1 cellular context compared by ENCODE assay signal in the genomic region with DNA sequence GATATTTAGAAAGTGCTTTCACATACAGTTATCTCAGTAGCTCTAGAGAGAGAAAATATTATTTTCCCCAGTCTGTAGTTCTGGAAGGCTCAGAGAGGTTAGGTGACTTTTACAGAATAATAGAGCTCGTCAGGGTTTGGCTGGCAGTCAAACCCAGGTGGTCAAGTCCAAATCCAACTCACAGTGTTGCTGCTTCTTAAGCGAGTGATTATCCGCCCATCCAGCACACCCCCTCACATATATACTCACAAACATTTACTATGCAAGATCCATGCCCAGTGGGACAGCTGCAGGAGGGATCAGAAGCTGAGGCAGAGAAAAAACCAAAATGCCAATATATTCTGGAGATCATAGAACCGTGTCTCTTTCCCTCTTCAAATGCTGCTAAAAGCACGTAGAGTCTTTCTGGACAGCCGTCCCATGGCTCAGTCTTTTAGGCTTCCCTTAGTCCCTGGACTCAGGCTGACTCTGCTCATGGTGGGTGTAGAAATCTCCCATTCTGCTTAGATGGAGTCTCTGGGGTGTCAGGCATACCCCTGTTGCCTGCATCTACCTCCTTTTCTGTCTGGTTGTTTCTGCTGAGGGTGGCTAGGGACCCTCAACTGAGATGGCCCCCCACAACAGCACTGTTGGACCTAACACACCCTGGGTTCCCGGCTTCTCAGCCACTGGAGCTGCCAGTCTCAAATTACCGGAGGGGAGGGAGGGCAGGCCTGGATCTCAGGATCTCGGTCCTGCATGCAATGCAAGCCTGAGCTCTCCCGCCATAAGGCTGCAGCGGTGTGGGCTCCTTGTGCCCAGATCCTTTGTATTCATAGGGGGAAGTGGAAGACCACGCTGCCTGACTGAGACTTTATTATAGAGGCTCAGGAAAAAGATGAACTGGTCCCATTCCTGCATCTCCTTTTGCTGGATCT.
TF ChIP-seq lines count a peak whose summit lies in the region.

A gene with protein sequence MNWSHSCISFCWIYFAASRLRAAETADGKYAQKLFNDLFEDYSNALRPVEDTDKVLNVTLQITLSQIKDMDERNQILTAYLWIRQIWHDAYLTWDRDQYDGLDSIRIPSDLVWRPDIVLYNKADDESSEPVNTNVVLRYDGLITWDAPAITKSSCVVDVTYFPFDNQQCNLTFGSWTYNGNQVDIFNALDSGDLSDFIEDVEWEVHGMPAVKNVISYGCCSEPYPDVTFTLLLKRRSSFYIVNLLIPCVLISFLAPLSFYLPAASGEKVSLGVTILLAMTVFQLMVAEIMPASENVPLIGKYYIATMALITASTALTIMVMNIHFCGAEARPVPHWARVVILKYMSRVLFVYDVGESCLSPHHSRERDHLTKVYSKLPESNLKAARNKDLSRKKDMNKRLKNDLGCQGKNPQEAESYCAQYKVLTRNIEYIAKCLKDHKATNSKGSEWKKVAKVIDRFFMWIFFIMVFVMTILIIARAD (plus strand): TSS at position 743 of the 917 bp plus-strand sequence. CDS start 135 bp downstream, at position 878.

TF ChIP-seq in GM23338, 12 proteins besides CTCF, POLR2A, EP300 and RAD21:
- TF ChIP-seq, protein P1, sequence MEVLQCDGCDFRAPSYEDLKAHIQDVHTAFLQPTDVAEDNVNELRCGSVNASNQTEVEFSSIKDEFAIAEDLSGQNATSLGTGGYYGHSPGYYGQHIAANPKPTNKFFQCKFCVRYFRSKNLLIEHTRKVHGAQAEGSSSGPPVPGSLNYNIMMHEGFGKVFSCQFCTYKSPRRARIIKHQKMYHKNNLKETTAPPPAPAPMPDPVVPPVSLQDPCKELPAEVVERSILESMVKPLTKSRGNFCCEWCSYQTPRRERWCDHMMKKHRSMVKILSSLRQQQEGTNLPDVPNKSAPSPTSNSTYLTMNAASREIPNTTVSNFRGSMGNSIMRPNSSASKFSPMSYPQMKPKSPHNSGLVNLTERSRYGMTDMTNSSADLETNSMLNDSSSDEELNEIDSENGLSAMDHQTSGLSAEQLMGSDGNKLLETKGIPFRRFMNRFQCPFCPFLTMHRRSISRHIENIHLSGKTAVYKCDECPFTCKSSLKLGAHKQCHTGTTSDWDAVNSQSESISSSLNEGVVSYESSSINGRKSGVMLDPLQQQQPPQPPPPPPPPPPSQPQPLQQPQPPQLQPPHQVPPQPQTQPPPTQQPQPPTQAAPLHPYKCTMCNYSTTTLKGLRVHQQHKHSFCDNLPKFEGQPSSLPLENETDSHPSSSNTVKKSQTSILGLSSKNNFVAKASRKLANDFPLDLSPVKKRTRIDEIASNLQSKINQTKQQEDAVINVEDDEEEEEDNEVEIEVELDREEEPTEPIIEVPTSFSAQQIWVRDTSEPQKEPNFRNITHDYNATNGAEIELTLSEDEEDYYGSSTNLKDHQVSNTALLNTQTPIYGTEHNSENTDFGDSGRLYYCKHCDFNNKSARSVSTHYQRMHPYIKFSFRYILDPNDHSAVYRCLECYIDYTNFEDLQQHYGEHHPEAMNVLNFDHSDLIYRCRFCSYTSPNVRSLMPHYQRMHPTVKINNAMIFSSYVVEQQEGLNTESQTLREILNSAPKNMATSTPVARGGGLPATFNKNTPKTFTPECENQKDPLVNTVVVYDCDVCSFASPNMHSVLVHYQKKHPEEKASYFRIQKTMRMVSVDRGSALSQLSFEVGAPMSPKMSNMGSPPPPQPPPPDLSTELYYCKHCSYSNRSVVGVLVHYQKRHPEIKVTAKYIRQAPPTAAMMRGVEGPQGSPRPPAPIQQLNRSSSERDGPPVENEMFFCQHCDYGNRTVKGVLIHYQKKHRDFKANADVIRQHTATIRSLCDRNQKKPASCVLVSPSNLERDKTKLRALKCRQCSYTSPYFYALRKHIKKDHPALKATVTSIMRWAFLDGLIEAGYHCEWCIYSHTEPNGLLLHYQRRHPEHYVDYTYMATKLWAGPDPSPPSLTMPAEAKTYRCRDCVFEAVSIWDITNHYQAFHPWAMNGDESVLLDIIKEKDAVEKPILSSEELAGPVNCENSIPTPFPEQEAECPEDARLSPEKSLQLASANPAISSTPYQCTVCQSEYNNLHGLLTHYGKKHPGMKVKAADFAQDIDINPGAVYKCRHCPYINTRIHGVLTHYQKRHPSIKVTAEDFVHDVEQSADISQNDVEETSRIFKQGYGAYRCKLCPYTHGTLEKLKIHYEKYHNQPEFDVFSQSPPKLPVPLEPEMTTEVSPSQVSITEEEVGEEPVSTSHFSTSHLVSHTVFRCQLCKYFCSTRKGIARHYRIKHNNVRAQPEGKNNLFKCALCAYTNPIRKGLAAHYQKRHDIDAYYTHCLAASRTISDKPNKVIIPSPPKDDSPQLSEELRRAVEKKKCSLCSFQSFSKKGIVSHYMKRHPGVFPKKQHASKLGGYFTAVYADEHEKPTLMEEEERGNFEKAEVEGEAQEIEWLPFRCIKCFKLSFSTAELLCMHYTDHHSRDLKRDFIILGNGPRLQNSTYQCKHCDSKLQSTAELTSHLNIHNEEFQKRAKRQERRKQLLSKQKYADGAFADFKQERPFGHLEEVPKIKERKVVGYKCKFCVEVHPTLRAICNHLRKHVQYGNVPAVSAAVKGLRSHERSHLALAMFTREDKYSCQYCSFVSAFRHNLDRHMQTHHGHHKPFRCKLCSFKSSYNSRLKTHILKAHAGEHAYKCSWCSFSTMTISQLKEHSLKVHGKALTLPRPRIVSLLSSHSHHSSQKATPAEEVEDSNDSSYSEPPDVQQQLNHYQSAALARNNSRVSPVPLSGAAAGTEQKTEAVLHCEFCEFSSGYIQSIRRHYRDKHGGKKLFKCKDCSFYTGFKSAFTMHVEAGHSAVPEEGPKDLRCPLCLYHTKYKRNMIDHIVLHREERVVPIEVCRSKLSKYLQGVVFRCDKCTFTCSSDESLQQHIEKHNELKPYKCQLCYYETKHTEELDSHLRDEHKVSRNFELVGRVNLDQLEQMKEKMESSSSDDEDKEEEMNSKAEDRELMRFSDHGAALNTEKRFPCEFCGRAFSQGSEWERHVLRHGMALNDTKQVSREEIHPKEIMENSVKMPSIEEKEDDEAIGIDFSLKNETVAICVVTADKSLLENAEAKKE (CRISPR knock-in tag; IDR thresholded peaks at IDR 0.05) = no peak
- no peak for TF ChIP-seq EZH2 (IDR thresholded peaks at IDR 0.05; ENCODE audit: low read depth, unreplicated experiment)
